ENCODE assay signal across 9 cellular contexts in the genomic region with DNA sequence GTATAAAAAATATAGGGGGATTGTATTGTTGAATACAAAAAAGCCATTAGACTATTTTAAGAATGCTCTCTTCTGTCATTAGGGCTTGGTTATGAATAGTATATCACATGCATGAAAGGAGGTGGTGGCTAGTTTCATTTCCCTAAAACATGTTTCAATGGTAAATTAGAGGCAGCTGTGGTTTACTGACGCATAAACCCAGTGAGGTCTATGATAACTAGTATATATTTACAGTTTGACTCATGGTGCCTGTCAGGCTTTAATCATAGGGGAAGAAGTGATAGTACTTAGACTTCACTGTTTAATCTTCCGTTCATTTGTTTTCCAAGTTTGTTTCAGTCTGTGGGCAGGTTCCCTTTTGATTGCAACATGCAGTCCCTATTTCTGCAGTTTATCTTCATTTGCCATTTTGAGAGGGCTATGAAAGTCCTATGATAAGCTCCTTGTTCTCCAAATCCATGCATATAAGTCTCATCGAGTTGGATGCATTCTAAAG. TPM values are rescaled to one million over a fixed set of nuclear protein-coding genes. Genes with fewer than 3 reads are reported as not detected.
DNase-seq lines count a peak whose midpoint lies in the region; ATAC-seq and TF ChIP-seq lines count a peak whose summit lies in the region.
"Had no signal": no experiment of that assay in that cellular context is flagged by ENCODE, and none has a peak within 500 bp of the region (broad histone marks: within the 10 kb centered on the region; RNA-seq: fewer than 3 reads in every experiment).

No MANE protein-coding gene starts in this region.

- H3K4me3 Mint-ChIP-seq in CD4-positive, alpha-beta T cell = no peak overlapping the region
- H3K4me3 Mint-ChIP-seq: T-cell had no signal

- intact Hi-C loops in CD4-positive, alpha-beta T cell (cut with DNase I, micrococcal nuclease) = no loop called here
- intact Hi-C loops in lower leg skin (cut with DNase I; ENCODE audit: low total_unique reads) = no loop called here

- H3K4me1 Mint-ChIP-seq in CD4-positive, alpha-beta T cell (ENCODE audit: low read depth) = no peaks in the 10 kb centered on the region

- no peaks in the 10 kb centered on the region for H3K9me3 ChIP-seq in CD4-positive, alpha-beta T cell (ENCODE audit: control insufficient read depth, low read length)
- no peaks in the 10 kb centered on the region for H3K9me3 ChIP-seq in skeletal muscle tissue (ENCODE audit: control insufficient read depth in 3 of 3, low read length in 3 of 3)

- H3K27ac Mint-ChIP-seq in CD4-positive, alpha-beta T cell = no peak overlapping the region
- H3K27ac Mint-ChIP-seq: T-cell had no signal

- H3K9me3 Mint-ChIP-seq in CD4-positive, alpha-beta T cell = no peaks in the 10 kb centered on the region
- H3K9me3 Mint-ChIP-seq: T-cell had no signal

- no peak overlapping the region for H3K27ac ChIP-seq in CD4-positive, alpha-beta T cell (ENCODE audit: low read depth, low read length)
- H3K27ac ChIP-seq in RWPE1 = no peak overlapping the region
- H3K27ac ChIP-seq in skeletal muscle tissue (ENCODE audit: low read depth, low read length) = peak overlapping the region; percentile 70

- no peaks in the 10 kb centered on the region for H3K36me3 ChIP-seq in skeletal muscle tissue (ENCODE audit: control insufficient read depth in 3 of 3, insufficient read depth in 3 of 3, low read length in 3 of 3)

- CTCF ChIA-PET in CD4-positive, alpha-beta T cell (lab: Charles Lee) = no interaction called here
- CTCF ChIA-PET in RWPE1 (lab: Yijun Ruan, JAX) = no interaction called here

- H3K4me3 ChIP-seq in skeletal muscle tissue (ENCODE audit: low read length in 3 of 3) (no peak overlapping the region), lower leg skin (ENCODE audit: low read depth, poor library complexity, severe bottlenecking) (no peak overlapping the region)

- POLR2A ChIA-PET in CD4-positive, alpha-beta T cell (lab: Charles Lee) = no interaction called here
- POLR2A ChIA-PET in RWPE1 (lab: Yijun Ruan, JAX; ENCODE audit: low non-redundant PET) = no interaction called here

- peak; percentile 32 for ATAC-seq in CD4-positive, alpha-beta T cell (ENCODE audit: poor library complexity)
- peak; percentile 96 for ATAC-seq in HG03108 (IDR thresholded peaks at IDR 0.05; ENCODE audit: unreplicated experiment)

- no peaks in the 10 kb centered on the region for H3K27me3 Mint-ChIP-seq in CD4-positive, alpha-beta T cell
- H3K27me3 Mint-ChIP-seq: T-cell had no signal

- H3K36me3 Mint-ChIP-seq in CD4-positive, alpha-beta T cell (ENCODE audit: low read depth) = no peaks in the 10 kb centered on the region

- whole genome bisulfite sequencing in lower leg skin, 2 donors = 38 to 55% methylated on average over 3 of the region's 3 CpGs

- DNase-seq in CD4-positive, alpha-beta T cell = no peak
- DNase-seq in GM19238 (ENCODE audit: insufficient read length, low spot score) (peak; percentile 60), RWPE1 (ENCODE audit: low spot score) (peak; percentile 86), fibroblast of gingiva (ENCODE audit: low read depth) (peak; percentile 92), inferior parietal cortex (ENCODE audit: extremely low spot score) (no peak), lower leg skin (ENCODE audit: low spot score in 2 of 2) (no peak)

- peaks cover 9 to 10% (median 10%) of the 10 kb centered on the region in 3 donors for H3K4me1 ChIP-seq in skeletal muscle tissue (ENCODE audit: control insufficient read depth in 3 of 3, insufficient read depth in 3 of 3, low read length in 3 of 3)

- peak overlapping the region in 1 of 3 donors; percentile 23 for H3K9ac ChIP-seq in skeletal muscle tissue (ENCODE audit: low read depth in 1 of 3, low read length in 3 of 3)

- TF ChIP-seq CTCF in CD4-positive, alpha-beta T cell (IDR thresholded peaks at IDR 0.05) = no peak
- TF ChIP-seq CTCF in RWPE1 (conservative IDR thresholded peaks at IDR 0.05; ENCODE audit: low read depth) (no peak), lower leg skin (IDR thresholded peaks at IDR 0.05) (no peak)

- TF ChIP-seq POLR2A in lower leg skin (IDR thresholded peaks at IDR 0.05) = no peak

- no peaks in the 10 kb centered on the region for H3K27me3 ChIP-seq in CD4-positive, alpha-beta T cell (ENCODE audit: control insufficient read depth, insufficient read depth, low read length)
- H3K27me3 ChIP-seq in skeletal muscle tissue (ENCODE audit: control insufficient read depth in 3 of 3, insufficient read depth in 3 of 3, low read length in 3 of 3) = no peaks in the 10 kb centered on the region

RNA-seq across cellular contexts. Expression of gene MAP4K3, which starts 55.1 kb away (rescaled TPM):
- total RNA-seq in CD4-positive, alpha-beta T cell = 10 to 100 TPM; 18.4 to 22.5 TPM
- 59.5 TPM for total RNA-seq in skeletal muscle tissue
- total RNA-seq in lower leg skin = 10 to 100 TPM; 43.1 to 68.8 (median 45.6) TPM

Comparison
In these comparisons a context has a peak if more than half of its experiments do, and no peak if none do; other contexts are left out.
1. DNase-seq: peak in GM19238 (single experiment), RWPE1 (single experiment) and fibroblast of gingiva (single experiment); none in CD4-positive, alpha-beta T cell (0 of 10), inferior parietal cortex (single experiment) and lower leg skin (0 of 2).